Comparison of ENCODE assay signal across 8 cellular contexts in the genomic region with DNA sequence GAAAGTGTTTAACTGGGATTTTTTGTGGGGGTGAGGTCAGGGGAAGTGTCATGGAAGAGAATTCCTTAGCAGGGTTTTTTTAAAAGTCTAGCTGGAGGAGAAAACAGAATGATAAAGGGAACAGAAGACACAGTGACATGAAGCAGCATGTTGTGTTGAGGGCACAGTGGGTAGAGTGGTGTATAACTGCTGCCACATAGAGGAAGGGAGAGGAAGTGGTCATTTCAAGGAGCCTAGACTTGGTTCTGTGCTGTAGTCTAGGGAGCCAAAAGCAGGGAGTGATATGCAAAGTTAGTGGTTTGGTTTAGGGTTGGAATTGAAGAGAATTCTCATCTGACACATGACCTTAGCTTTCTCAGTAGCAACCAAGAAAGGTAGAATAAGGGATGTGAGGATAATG. TPM values are rescaled to one million over a fixed set of nuclear protein-coding genes. Genes with fewer than 3 reads are reported as not detected.
DNase-seq lines count a peak whose midpoint lies in the region; ATAC-seq and TF ChIP-seq lines count a peak whose summit lies in the region.

No MANE protein-coding gene starts in this region.

- no peaks in the 10 kb centered on the region for H3K36me3 Mint-ChIP-seq in Caco-2 (ENCODE audit: insufficient read depth, unreplicated experiment)

- in situ Hi-C loops in transverse colon (cut with MboI; ENCODE audit: low pct_ligation_motif_present in 1 of 4, low pct_unique_long_range_greater_than_20kb in 1 of 4, low sequenced_read_pairs in 3 of 4), result loop anchor here in 1 of 4 donors (25.0 kb wide), 1 partner anchor 358 kb away; the partner anchor contains the start of gene SLC25A24

- H3K9me3 Mint-ChIP-seq in Caco-2 (ENCODE audit: unreplicated experiment), result no peaks in the 10 kb centered on the region

- no peak overlapping the region for H3K27ac Mint-ChIP-seq in Caco-2 (ENCODE audit: unreplicated experiment)

- H3K4me3 ChIP-seq in transverse colon (no peak overlapping the region), Caco-2 (ENCODE audit: low read depth, low read length) (no peak overlapping the region)

- no peaks in the 10 kb centered on the region for H3K27me3 ChIP-seq in transverse colon
- no peaks in the 10 kb centered on the region for H3K27me3 ChIP-seq in Caco-2 (replicated peaks; ENCODE audit: control insufficient read depth, insufficient read depth, low read length)

- no peak for TF ChIP-seq POLR2A in transverse colon (IDR thresholded peaks at IDR 0.05)

- H3K9me3 ChIP-seq in transverse colon (no peaks in the 10 kb centered on the region), Caco-2 (no peaks in the 10 kb centered on the region)

- ATAC-seq in GM21528 (IDR thresholded peaks at IDR 0.05; ENCODE audit: low FRiP score, unreplicated experiment) (peak; percentile 98), HG03558 (IDR thresholded peaks at IDR 0.05; ENCODE audit: extremely low read depth, unreplicated experiment) (peak; percentile 95), SK-N-SH treated with all-trans-retinoic acid at 6 μM for 48 hours (peak; percentile 99)

- no peak for TF ChIP-seq EP300 in transverse colon (IDR thresholded peaks at IDR 0.05; ENCODE audit: low read depth)

- BruUV-seq in Caco-2 (replicated peaks; lab: Mats Ljungman, UMichigan), result no TSS peak

- intact Hi-C loops in transverse colon (cut with DNase I; ENCODE audit: low total_unique reads), result no loop called here
- intact Hi-C loops in Caco-2 (cut with micrococcal nuclease; ENCODE audit: unreplicated experiment), result no loop called here

- H3K4me1 ChIP-seq in transverse colon (peaks cover 0 to 26% (median 14%) of the 10 kb centered on the region in 4 donors), Caco-2 (no peaks in the 10 kb centered on the region)

- CTCF ChIA-PET in Caco-2 (lab: Charles Lee), result interaction anchor here (0.6 to 1.1 kb wide), 2 partner anchors 11 to 134 kb away, joined by 3 read pairs; no protein-coding TSS in a partner anchor

- peak in 3 of 5 experiments; percentile 26 to 38 (median 26) for TF ChIP-seq CTCF in transverse colon (IDR thresholded peaks at IDR 0.05)
- peak in 1 of 2 experiments; percentile 25 for TF ChIP-seq CTCF in Caco-2 (IDR thresholded peaks at IDR 0.05; ENCODE audit: insufficient read depth in 1 of 2, low read depth in 1 of 2, low read length in 1 of 2, severe bottlenecking in 1 of 2, unreplicated experiment in 1 of 2)

- POLR2A ChIA-PET in Caco-2 (lab: Charles Lee), result no interaction called here

- H3K36me3 ChIP-seq in transverse colon, result no peaks in the 10 kb centered on the region
- H3K36me3 ChIP-seq in Caco-2 (ENCODE audit: control insufficient read depth, insufficient read depth, low read length), result no peaks in the 10 kb centered on the region

- H3K4me1 Mint-ChIP-seq in Caco-2 (ENCODE audit: low read depth, unreplicated experiment), result no peaks in the 10 kb centered on the region

- no peak overlapping the region for H3K4me3 Mint-ChIP-seq in Caco-2 (ENCODE audit: unreplicated experiment)

- H3K27ac ChIP-seq in transverse colon, result no peak overlapping the region

- DNase-seq in SIG-M5 treated with dmso at 0.1 percent for 504 hours (lab: John Stamatoyannopoulos, UW; ENCODE audit: unreplicated experiment) (peak; percentile 78), SIG-M5 (lab: John Stamatoyannopoulos, UW) (no peak), glomerular visceral epithelial cell (ENCODE audit: extremely low spot score) (peak; percentile 32), transverse colon (no peak), Caco-2 (no peak)

- no peaks in the 10 kb centered on the region for H3K27me3 Mint-ChIP-seq in Caco-2 (ENCODE audit: insufficient read depth, unreplicated experiment)

TF ChIP-seq in SK-N-SH treated with all-trans-retinoic acid at 6 μM for 48 hours, 23 proteins besides CTCF, POLR2A, EP300 and RAD21:
- TF ChIP-seq, protein P1, sequence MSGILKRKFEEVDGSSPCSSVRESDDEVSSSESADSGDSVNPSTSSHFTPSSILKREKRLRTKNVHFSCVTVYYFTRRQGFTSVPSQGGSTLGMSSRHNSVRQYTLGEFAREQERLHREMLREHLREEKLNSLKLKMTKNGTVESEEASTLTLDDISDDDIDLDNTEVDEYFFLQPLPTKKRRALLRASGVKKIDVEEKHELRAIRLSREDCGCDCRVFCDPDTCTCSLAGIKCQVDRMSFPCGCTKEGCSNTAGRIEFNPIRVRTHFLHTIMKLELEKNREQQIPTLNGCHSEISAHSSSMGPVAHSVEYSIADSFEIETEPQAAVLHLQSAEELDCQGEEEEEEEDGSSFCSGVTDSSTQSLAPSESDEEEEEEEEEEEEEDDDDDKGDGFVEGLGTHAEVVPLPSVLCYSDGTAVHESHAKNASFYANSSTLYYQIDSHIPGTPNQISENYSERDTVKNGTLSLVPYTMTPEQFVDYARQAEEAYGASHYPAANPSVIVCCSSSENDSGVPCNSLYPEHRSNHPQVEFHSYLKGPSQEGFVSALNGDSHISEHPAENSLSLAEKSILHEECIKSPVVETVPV (CRISPR knock-in tag; IDR thresholded peaks at IDR 0.05), result no peak
- no peak for TF ChIP-seq ZFP30 (CRISPR knock-in tag; IDR thresholded peaks at IDR 0.05)
- no peak for TF ChIP-seq CREB5 (CRISPR knock-in tag; IDR thresholded peaks at IDR 0.05; ENCODE audit: low read depth)
- no peak for TF ChIP-seq TOX (CRISPR knock-in tag; IDR thresholded peaks at IDR 0.05; ENCODE audit: borderline replicate concordance)
- no peak for TF ChIP-seq ESRRG (CRISPR knock-in tag; IDR thresholded peaks at IDR 0.05)
- TF ChIP-seq GLIS3 (CRISPR knock-in tag; IDR thresholded peaks at IDR 0.05), result no peak
- no peak for TF ChIP-seq PATZ1 (CRISPR knock-in tag; IDR thresholded peaks at IDR 0.05; ENCODE audit: borderline replicate concordance)
- TF ChIP-seq ZC3H10 (CRISPR knock-in tag; IDR thresholded peaks at IDR 0.05), result no peak
- no peak for TF ChIP-seq ISL1 (CRISPR knock-in tag; IDR thresholded peaks at IDR 0.05)
- no peak for TF ChIP-seq PPARA (CRISPR knock-in tag; IDR thresholded peaks at IDR 0.05; ENCODE audit: borderline replicate concordance)
- TF ChIP-seq ZNF70 (CRISPR knock-in tag; IDR thresholded peaks at IDR 0.05), result no peak
- TF ChIP-seq, protein P2, sequence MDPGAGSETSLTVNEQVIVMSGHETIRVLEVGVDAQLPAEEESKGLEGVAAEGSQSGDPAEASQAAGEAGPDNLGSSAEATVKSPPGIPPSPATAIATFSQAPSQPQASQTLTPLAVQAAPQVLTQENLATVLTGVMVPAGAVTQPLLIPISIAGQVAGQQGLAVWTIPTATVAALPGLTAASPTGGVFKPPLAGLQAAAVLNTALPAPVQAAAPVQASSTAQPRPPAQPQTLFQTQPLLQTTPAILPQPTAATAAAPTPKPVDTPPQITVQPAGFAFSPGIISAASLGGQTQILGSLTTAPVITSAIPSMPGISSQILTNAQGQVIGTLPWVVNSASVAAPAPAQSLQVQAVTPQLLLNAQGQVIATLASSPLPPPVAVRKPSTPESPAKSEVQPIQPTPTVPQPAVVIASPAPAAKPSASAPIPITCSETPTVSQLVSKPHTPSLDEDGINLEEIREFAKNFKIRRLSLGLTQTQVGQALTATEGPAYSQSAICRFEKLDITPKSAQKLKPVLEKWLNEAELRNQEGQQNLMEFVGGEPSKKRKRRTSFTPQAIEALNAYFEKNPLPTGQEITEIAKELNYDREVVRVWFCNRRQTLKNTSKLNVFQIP (CRISPR knock-in tag; IDR thresholded peaks at IDR 0.05; ENCODE audit: borderline replicate concordance, low read depth), result no peak
- no peak for TF ChIP-seq CSDC2 (CRISPR knock-in tag; IDR thresholded peaks at IDR 0.05)
- no peak for TF ChIP-seq BACH2 (CRISPR knock-in tag; IDR thresholded peaks at IDR 0.05; ENCODE audit: borderline replicate concordance)
- no peak for TF ChIP-seq ZFP3 (CRISPR knock-in tag; IDR thresholded peaks at IDR 0.05)

RNA-seq across cellular contexts. Expression of gene EEIG2, which starts 10.2 kb away (rescaled TPM):
- total RNA-seq in transverse colon, result 10 to 100 TPM; 15.7 to 27.0 (median 24.9) TPM
- total RNA-seq in Caco-2 (2022), result 2.8 and 3.1 TPM in 2 replicates

Comparison
In these comparisons a context has a peak if more than half of its experiments do, and no peak if none do; other contexts are left out.
1. DNase-seq: peak in SIG-M5 treated with dmso at 0.1 percent for 504 hours (single experiment) and glomerular visceral epithelial cell (single experiment); none in SIG-M5 (single experiment), transverse colon (single experiment) and Caco-2 (0 of 2).
2. Peak in every context shown above with its lines, with median percentiles within 50 percentile points of each other: ATAC-seq.